Comparison of ENCODE assay signal across 8 cellular contexts in the genomic region with DNA sequence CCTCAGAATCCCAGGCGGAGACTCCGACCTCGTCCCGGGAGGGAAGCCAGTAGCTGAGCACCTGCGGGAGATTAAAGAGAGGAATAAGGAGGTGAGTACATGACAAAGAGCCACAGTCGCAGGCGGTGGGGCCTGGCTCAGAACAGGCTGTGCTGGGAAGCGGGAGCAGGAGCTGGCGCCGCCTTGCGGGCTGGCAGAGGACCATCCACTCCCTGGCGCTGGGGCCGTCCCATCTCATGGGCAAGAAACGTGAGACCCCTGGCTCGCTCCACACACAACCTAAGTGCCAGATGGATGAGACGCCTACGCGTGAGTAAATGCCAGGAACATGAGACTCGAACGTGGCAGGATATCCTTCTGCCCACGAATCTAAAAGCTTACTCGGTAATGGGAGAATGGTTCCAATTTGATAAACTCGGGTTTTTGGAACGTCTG. TPM values are rescaled to one million over a fixed set of nuclear protein-coding genes. Genes with fewer than 3 reads are reported as not detected.
DNase-seq lines count a peak whose midpoint lies in the region; ATAC-seq and TF ChIP-seq lines count a peak whose summit lies in the region.

No MANE protein-coding gene starts in this region.

- in situ Hi-C loops in Panc1 (cut with HindIII; ENCODE audit: low pct_unique_long_range_greater_than_20kb, low sequenced_read_pairs): no loop called here

- DNase-seq in activated T-cell treated with anti-CD3 and anti-CD28 coated beads, Interleukin-2, amount 50 U/mL, for 24 hours: peak; percentile 45
- no peak for DNase-seq in activated T-cell treated with anti-CD3 and anti-CD28 coated beads, Interleukin-2, amount 50 U/mL, for 1 hour
- DNase-seq in Panc1 (ENCODE audit: low read depth, low spot score) (no peak), epithelial cell of esophagus (ENCODE audit: low read depth) (peak; percentile 87), uterus (peak; percentile 69 to 79)

- H3K4me1 ChIP-seq in Panc1 (ENCODE audit: control insufficient read depth, insufficient read depth, low read length) (peaks cover 17% of the 10 kb centered on the region), mesodermal cell (ENCODE audit: control insufficient read depth, insufficient read depth, low read length, poor library complexity, severe bottlenecking) (peaks cover 4% of the 10 kb centered on the region), uterus (peaks cover 0 to 6% of the 10 kb centered on the region in 2 donors)

- intact Hi-C loops in Panc1 (cut with micrococcal nuclease; ENCODE audit: unreplicated experiment) (no loop called here), uterus (cut with DNase I; ENCODE audit: low total_unique reads) (no loop called here)

- no peaks in the 10 kb centered on the region for H3K27me3 Mint-ChIP-seq in activated T-cell treated with anti-CD3 and anti-CD28 coated beads, Interleukin-2, amount 50 U/mL, for 24 hours

- peaks cover 33% of the 10 kb centered on the region for H3K36me3 Mint-ChIP-seq in activated T-cell treated with anti-CD3 and anti-CD28 coated beads, Interleukin-2, amount 50 U/mL, for 24 hours (ENCODE audit: low read depth)

- ATAC-seq in Panc1 (peak; percentile 32; the same call in 1 of the 2 replicates), GM19035 (IDR thresholded peaks at IDR 0.05; ENCODE audit: unreplicated experiment) (no peak), HG03175 (IDR thresholded peaks at IDR 0.05; ENCODE audit: unreplicated experiment) (no peak)

- no peak for TF ChIP-seq CTCF in Panc1 (IDR thresholded peaks at IDR 0.05)
- TF ChIP-seq CTCF in epithelial cell of esophagus (IDR thresholded peaks at IDR 0.05; ENCODE audit: insufficient read depth, low read depth, low read length, missing control alignments): peak; percentile 89
- TF ChIP-seq CTCF in uterus (IDR thresholded peaks at IDR 0.05): peak; percentile 42 to 79 (median 62)

- H3K36me3 ChIP-seq in Panc1 (ENCODE audit: control insufficient read depth, insufficient read depth, low read length) (peaks cover 2% of the 10 kb centered on the region; the same call in 1 of the 2 replicates), mesodermal cell (ENCODE audit: control insufficient read depth, insufficient read depth, low read length) (peaks cover 14% of the 10 kb centered on the region), uterus (no peaks in the 10 kb centered on the region)

- H3K27ac ChIP-seq in Panc1 (ENCODE audit: low read length) (no peak overlapping the region), mesodermal cell (ENCODE audit: low read depth, low read length, severe bottlenecking) (peak overlapping the region; percentile 19), uterus (peak overlapping the region; percentile 23 to 48)

- POLR2A ChIA-PET in Panc1 (lab: Charles Lee): interaction anchor here (0.5 to 0.6 kb wide), 3 partner anchors 34 to 127 kb away, joined by 3 to 6 read pairs (median 6); no protein-coding TSS in a partner anchor

- TSS peak; percentile 60 for BruUV-seq in Panc1 (replicated peaks; lab: Mats Ljungman, UMichigan)

- H3K27me3 ChIP-seq in Panc1 (ENCODE audit: control insufficient read depth, insufficient read depth, low read length) (no peaks in the 10 kb centered on the region), uterus (no peaks in the 10 kb centered on the region)

- H3K27ac Mint-ChIP-seq in activated T-cell treated with anti-CD3 and anti-CD28 coated beads, Interleukin-2, amount 50 U/mL, for 24 hours: no peak overlapping the region

- H3K4me3 ChIP-seq in Panc1 (ENCODE audit: low read depth in 2 of 2, low read length in 2 of 2) (no peak overlapping the region), epithelial cell of esophagus (ENCODE audit: low read length) (no peak overlapping the region), mesodermal cell (ENCODE audit: extremely low read depth, insufficient read depth, low read length, poor library complexity, severe bottlenecking) (no peak overlapping the region), uterus (peak overlapping the region in 1 of 2 donors; percentile 1)

- H3K4me3 Mint-ChIP-seq in activated T-cell treated with anti-CD3 and anti-CD28 coated beads, Interleukin-2, amount 50 U/mL, for 24 hours: no peak overlapping the region

- H3K9me3 ChIP-seq in Panc1 (ENCODE audit: control insufficient read depth, insufficient read depth, low read depth, low read length): no peaks in the 10 kb centered on the region
- H3K9me3 ChIP-seq in mesodermal cell (ENCODE audit: control insufficient read depth, low read length): no peaks in the 10 kb centered on the region
- no peaks in the 10 kb centered on the region for H3K9me3 ChIP-seq in uterus

- H3K4me1 Mint-ChIP-seq in activated T-cell treated with anti-CD3 and anti-CD28 coated beads, Interleukin-2, amount 50 U/mL, for 24 hours (ENCODE audit: low read depth): peaks cover 17% of the 10 kb centered on the region

- CTCF ChIA-PET in Panc1 (lab: Charles Lee): no interaction called here

- no peak for TF ChIP-seq POLR2A in uterus (IDR thresholded peaks at IDR 0.05)

- H3K9me3 Mint-ChIP-seq in activated T-cell treated with anti-CD3 and anti-CD28 coated beads, Interleukin-2, amount 50 U/mL, for 24 hours: no peaks in the 10 kb centered on the region

- 13 to 16% methylated on average over 16 to 20 of the region's 24 CpGs for WGBS in mesodermal cell (ENCODE audit: insufficient coverage in 2 of 2), 2 experiments

RNA-seq across cellular contexts. Expression of a gene that starts 6.3 kb away (rescaled TPM):
- total RNA-seq in Panc1 (2021; ENCODE audit: unreplicated experiment) (15.9 TPM), uterus (under 1 TPM in 1 of 4 donors, not detected in 3; 0.41 TPM)
- polyA plus RNA-seq in Panc1 (2012; ENCODE audit: insufficient read length): 36.1 TPM
- 0.18 TPM for polyA plus RNA-seq in mesodermal cell (2013, experiment 1 of 2)
- 0.20 TPM for polyA plus RNA-seq in mesodermal cell (2013, experiment 2 of 2)

RNA-seq across cellular contexts. Expression of a gene that starts 6.3 kb away (rescaled TPM):
- total RNA-seq in Panc1 (2021; ENCODE audit: unreplicated experiment) (229 TPM), uterus (10 to 100 TPM; 11.8 to 81.1 (median 29.3) TPM)
- polyA plus RNA-seq in Panc1 (2012; ENCODE audit: insufficient read length): 200 TPM
- 22.7 TPM for polyA plus RNA-seq in mesodermal cell (2013, experiment 1 of 2)
- polyA plus RNA-seq in mesodermal cell (2013, experiment 2 of 2): 20.8 TPM

RNA-seq across cellular contexts. Expression of a gene that starts 14.5 kb away (rescaled TPM):
- total RNA-seq in Panc1 (2021; ENCODE audit: unreplicated experiment): 119 TPM
- 120 TPM for polyA plus RNA-seq in Panc1 (2012; ENCODE audit: insufficient read length)
- 16.1 TPM for polyA plus RNA-seq in mesodermal cell (2013, experiment 1 of 2)
- polyA plus RNA-seq in mesodermal cell (2013, experiment 2 of 2): 13.2 TPM
- 10 to 100 TPM in 1 of 4 donors, 1 to 10 TPM in 2, under 1 TPM in 1; 0.29 to 20.8 (median 5.4) TPM for total RNA-seq in uterus

RNA-seq across cellular contexts. Expression of a gene that starts 21.4 kb away (rescaled TPM):
- total RNA-seq in Panc1 (2021; ENCODE audit: unreplicated experiment) (75.9 TPM), uterus (10 to 100 TPM in 2 of 4 donors, 1 to 10 TPM in 2; 1.3 to 20.2 (median 10.1) TPM)
- polyA plus RNA-seq in Panc1 (2012; ENCODE audit: insufficient read length): 86.9 TPM
- 21.7 TPM for polyA plus RNA-seq in mesodermal cell (2013, experiment 1 of 2)
- polyA plus RNA-seq in mesodermal cell (2013, experiment 2 of 2): 17.8 TPM

RNA-seq across cellular contexts. Expression of a gene that starts 26.2 kb away (rescaled TPM):
- total RNA-seq in Panc1 (2021; ENCODE audit: unreplicated experiment) (3,468 TPM), uterus (1,000 to 10,000 TPM in 1 of 4 donors, 100 to 1,000 TPM in 3; 100 to 1,968 (median 496) TPM)
- polyA plus RNA-seq in Panc1 (2012; ENCODE audit: insufficient read length): 4,274 TPM
- polyA plus RNA-seq in mesodermal cell (2013, experiment 1 of 2): 2,058 TPM
- polyA plus RNA-seq in mesodermal cell (2013, experiment 2 of 2): 1,938 TPM

Comparison
In these comparisons a context has a peak if more than half of its experiments do, and no peak if none do; other contexts are left out.
1. DNase-seq: peak in activated T-cell treated with anti-CD3 and anti-CD28 coated beads, Interleukin-2, amount 50 U/mL, for 24 hours (single experiment), epithelial cell of esophagus (single experiment) and uterus (2 of 2); none in activated T-cell treated with anti-CD3 and anti-CD28 coated beads, Interleukin-2, amount 50 U/mL, for 1 hour (single experiment) and Panc1 (single experiment).
2. RNA of a gene that starts 6.3 kb away (total RNA-seq): 15.9 TPM in Panc1 (single experiment); 0.41 TPM in uterus; every median in the first group is over 10 times any median in the second.